ENCODE assay signal across 1 cellular context in genomic region chr4:76665139-76665538, GRCh38.
TF ChIP-seq lines count a peak whose summit lies in the region.

No MANE protein-coding gene starts in this region.

TF ChIP-seq in SK-N-SH treated with all-trans-retinoic acid at 6 μM for 48 hours, 23 proteins besides CTCF, POLR2A, EP300 and RAD21 (continued from another document):
- TF ChIP-seq CREB5 (CRISPR knock-in tag; IDR thresholded peaks at IDR 0.05; ENCODE audit: low read depth) (no peak), ESRRG (CRISPR knock-in tag; IDR thresholded peaks at IDR 0.05) (no peak), BACH2 (CRISPR knock-in tag; IDR thresholded peaks at IDR 0.05; ENCODE audit: borderline replicate concordance) (no peak), ISL1 (CRISPR knock-in tag; IDR thresholded peaks at IDR 0.05) (no peak), ZNF8 (CRISPR knock-in tag; IDR thresholded peaks at IDR 0.05) (no peak), TOX (CRISPR knock-in tag; IDR thresholded peaks at IDR 0.05; ENCODE audit: borderline replicate concordance) (no peak), RARB (CRISPR knock-in tag; IDR thresholded peaks at IDR 0.05) (no peak), PPARA (CRISPR knock-in tag; IDR thresholded peaks at IDR 0.05; ENCODE audit: borderline replicate concordance) (no peak)
